In the genomic region with DNA sequence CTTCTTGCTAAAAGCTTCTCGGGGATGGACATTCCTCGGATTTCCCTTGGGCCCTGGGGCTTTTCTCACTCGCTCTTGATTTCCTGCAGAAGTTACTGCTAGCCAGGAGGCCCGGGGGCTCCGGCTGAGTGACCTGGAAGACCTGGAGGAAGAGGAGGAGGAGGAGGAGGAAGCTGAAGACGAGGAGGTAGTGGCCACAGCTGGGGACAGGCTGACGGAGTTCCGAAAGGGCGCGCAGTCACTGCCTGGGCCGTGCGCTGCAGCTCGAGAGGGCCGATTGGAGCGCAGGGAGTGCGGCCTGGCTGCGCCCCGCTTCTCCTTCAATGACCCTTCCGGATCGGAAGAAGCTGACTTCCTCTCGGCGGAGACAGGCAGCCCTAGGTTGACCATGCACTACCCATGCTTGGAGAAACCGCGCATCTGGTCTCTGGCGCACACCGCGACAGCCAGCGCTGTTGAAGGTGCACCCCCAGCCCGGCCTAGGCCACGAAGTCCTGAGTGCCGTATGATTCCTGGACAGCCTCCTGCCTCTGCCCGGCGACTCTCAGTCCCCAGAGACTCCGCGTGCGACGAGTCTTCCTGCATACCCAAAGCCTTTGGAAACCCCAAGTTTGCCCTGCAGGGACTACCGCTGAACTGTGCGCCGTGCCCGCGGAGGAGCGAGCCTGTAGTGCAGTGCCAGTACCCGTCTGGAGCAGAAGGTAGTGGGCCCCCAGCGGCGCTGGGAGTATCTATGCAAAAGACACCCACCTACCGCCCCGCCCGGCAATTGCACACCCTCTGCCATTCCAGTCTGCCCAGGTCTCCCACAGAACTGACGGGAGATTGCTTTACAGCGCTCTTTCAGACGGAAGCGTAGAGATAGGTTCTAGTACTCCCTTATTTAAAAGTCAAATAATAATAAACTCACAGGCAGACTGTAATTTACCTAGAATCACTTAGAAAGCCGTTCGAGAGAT, we compare ENCODE assay signal across 29 cellular contexts. TPM values are rescaled to one million over a fixed set of nuclear protein-coding genes. Genes with fewer than 3 reads are reported as not detected.
DNase-seq lines count a peak whose midpoint lies in the region; ATAC-seq and TF ChIP-seq lines count a peak whose summit lies in the region.
"Had no signal": no experiment of that assay in that cellular context is flagged by ENCODE, and none has a peak within 500 bp of the region (broad histone marks: within the 10 kb centered on the region; RNA-seq: fewer than 3 reads in every experiment).

No MANE protein-coding gene starts in this region.

- POLR2A ChIA-PET in HEK293 (lab: Yijun Ruan, JAX), result no interaction called here

- CTCF ChIA-PET in HEK293 (lab: Yijun Ruan, JAX), result interaction anchor here (0.7 kb wide), 1 partner anchor 13 kb away, joined by 3 read pairs; no protein-coding TSS in a partner anchor

- TF ChIP-seq CTCF in HEK293 (tag by site-specific recombination; IDR thresholded peaks at IDR 0.05), result no peak

- no peak overlapping the region for H3K4me3 ChIP-seq in HEK293 (ENCODE audit: low read depth, low read length)
- peak overlapping the region; percentile 5 for H3K4me3 ChIP-seq in ectodermal cell (ENCODE audit: insufficient read depth, low read depth, low read length)
- H3K4me3 ChIP-seq: BLaER1, body of pancreas, Peyer's patch, testis had no signal

- no peaks in the 10 kb centered on the region for H3K9me3 ChIP-seq in HEK293 (ENCODE audit: control insufficient read depth, insufficient read depth, low read depth, low read length)
- no peaks in the 10 kb centered on the region for H3K9me3 ChIP-seq in ectodermal cell (ENCODE audit: control insufficient read depth, low read length)
- H3K9me3 ChIP-seq: body of pancreas, Peyer's patch, testis had no signal

- no peaks in the 10 kb centered on the region for H3K4me1 ChIP-seq in HEK293 (ENCODE audit: control insufficient read depth, insufficient read depth, low read length)
- H3K4me1 ChIP-seq in ectodermal cell (ENCODE audit: control insufficient read depth, insufficient read depth, low read length), result peaks cover 8% of the 10 kb centered on the region
- H3K4me1 ChIP-seq: Peyer's patch had no signal

- H3K27me3 ChIP-seq in ectodermal cell (ENCODE audit: control insufficient read depth, insufficient read depth, low read length, poor library complexity, severe bottlenecking), result peaks cover 98% of the 10 kb centered on the region
- H3K27me3 ChIP-seq: BLaER1, testis had no signal

- ATAC-seq in HG02798 (IDR thresholded peaks at IDR 0.05; ENCODE audit: poor library complexity, unreplicated experiment) (no peak), left lobe of liver (no peak), HG02610 (IDR thresholded peaks at IDR 0.05; ENCODE audit: unreplicated experiment) (no peak)
- ATAC-seq: activated CD8-positive, alpha-beta T cell treated with anti-CD3 and anti-CD28 coated beads, Interleukin-2, amount 10 ng/mL, durations not matched to agents 7 days and 5 days; activated T-helper 17 cell treated with anti-CD3 and anti-CD28 coated beads, Interleukin-2, amount 50 U/mL, for 72 hours; body of pancreas; stimulated activated naive CD8-positive, alpha-beta T cell treated with anti-CD3 and anti-CD28 coated beads, Interleukin-15, Interleukin-2, amounts not matched to agents 100 U/mL and 50 U/mL, for 24 hours had no signal

- 7 to 8% methylated on average over 55 of the region's 55 CpGs for WGBS in ectodermal cell, 2 experiments

- H3K36me3 ChIP-seq in HEK293 (ENCODE audit: control insufficient read depth in 2 of 2, insufficient read depth in 1 of 2, low read length in 2 of 2) (no peaks in the 10 kb centered on the region), ectodermal cell (ENCODE audit: control insufficient read depth, insufficient read depth, low read length) (no peaks in the 10 kb centered on the region)
- H3K36me3 ChIP-seq: BLaER1, Peyer's patch had no signal

- DNase-seq in iPS-NIHi7 (ENCODE audit: extremely low spot score) (peak; percentile 20), retina (peak; percentile 68), left lobe of liver (ENCODE audit: low spot score) (no peak), NCI-H526 treated with DMSO at 0.1 percent for 48 hours (lab: John Stamatoyannopoulos, UW) (no peak)
- DNase-seq: activated CD8-positive, alpha-beta T cell treated with anti-CD3 and anti-CD28 coated beads, Interleukin-2, amount 10 ng/mL, durations not matched to agents 7 days and 5 days; activated naive CD4-positive, alpha-beta T cell treated with anti-CD3 and anti-CD28 coated beads, Interleukin-2, amount 10 ng/mL, durations not matched to agents 7 days and 5 days; body of pancreas; cerebellar nuclear complex; dermis blood vessel endothelial cell; hippocampal formation; midbrain; naive B cell; NCI-H1436 treated with DMSO at 0.1 percent for 48 hours; NCI-H2081 treated with DMSO at 0.1 percent for 48 hours; NCI-H226; NCI-H748 treated with DMSO at 0.1 percent for 48 hours; Peyer's patch; SIG-M5; small intestine; stimulated activated naive CD8-positive, alpha-beta T cell treated with anti-CD3 and anti-CD28 coated beads, Interleukin-15, Interleukin-2, amounts not matched to agents 100 U/mL and 50 U/mL, for 24 hours; testis had no signal

- H3K27ac ChIP-seq in HEK293 (ENCODE audit: extremely low read depth, low read depth, low read length), result no peak overlapping the region
- no peak overlapping the region for H3K27ac ChIP-seq in ectodermal cell (ENCODE audit: insufficient read depth, low read depth, low read length, poor library complexity, severe bottlenecking)
- H3K27ac ChIP-seq: BLaER1, body of pancreas, Peyer's patch, testis had no signal

TF ChIP-seq in HEK293, 187 proteins besides CTCF, POLR2A, EP300 and RAD21:
- TF ChIP-seq KLF16 (tag by site-specific recombination; IDR thresholded peaks at IDR 0.05), result no peak
- TF ChIP-seq, protein P1, sequence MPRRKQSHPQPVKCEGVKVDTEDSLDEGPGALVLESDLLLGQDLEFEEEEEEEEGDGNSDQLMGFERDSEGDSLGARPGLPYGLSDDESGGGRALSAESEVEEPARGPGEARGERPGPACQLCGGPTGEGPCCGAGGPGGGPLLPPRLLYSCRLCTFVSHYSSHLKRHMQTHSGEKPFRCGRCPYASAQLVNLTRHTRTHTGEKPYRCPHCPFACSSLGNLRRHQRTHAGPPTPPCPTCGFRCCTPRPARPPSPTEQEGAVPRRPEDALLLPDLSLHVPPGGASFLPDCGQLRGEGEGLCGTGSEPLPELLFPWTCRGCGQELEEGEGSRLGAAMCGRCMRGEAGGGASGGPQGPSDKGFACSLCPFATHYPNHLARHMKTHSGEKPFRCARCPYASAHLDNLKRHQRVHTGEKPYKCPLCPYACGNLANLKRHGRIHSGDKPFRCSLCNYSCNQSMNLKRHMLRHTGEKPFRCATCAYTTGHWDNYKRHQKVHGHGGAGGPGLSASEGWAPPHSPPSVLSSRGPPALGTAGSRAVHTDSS (tag by site-specific recombination; IDR thresholded peaks at IDR 0.05), result peak; percentile 53; the same call in 1 of the 2 replicates
- no peak for TF ChIP-seq ZNF837 (tag by site-specific recombination; IDR thresholded peaks at IDR 0.05)

RNA-seq across cellular contexts. Expression of a gene that starts 4.9 kb away (rescaled TPM):
- not detected for polyA plus RNA-seq in ectodermal cell (2013, experiment 1 of 4)
- polyA plus RNA-seq in ectodermal cell (2013, experiment 2 of 4), result 0.05 TPM
- polyA plus RNA-seq in ectodermal cell (2013, experiment 3 of 4), result not detected
- polyA plus RNA-seq in ectodermal cell (2013, experiment 4 of 4), result 0.08 TPM
- total RNA-seq in left lobe of liver, result not detected
- total RNA-seq: activated CD8-positive, alpha-beta T cell treated with anti-CD3 and anti-CD28 coated beads, Interleukin-2, amount 10 ng/mL, durations not matched to agents 7 days and 5 days; activated T-helper 17 cell treated with anti-CD3 and anti-CD28 coated beads, Interleukin-2, amount 50 U/mL, for 72 hours; dermis blood vessel endothelial cell; urinary bladder had no signal
- polyA plus RNA-seq: keratinocyte had no signal

Comparison
In these comparisons a context has a peak if more than half of its experiments do, and no peak if none do; other contexts are left out.
1. DNase-seq: peak in iPS-NIHi7 (single experiment) and retina (single experiment); none in left lobe of liver (single experiment) and NCI-H526 treated with DMSO at 0.1 percent for 48 hours (single experiment).